Comparison of ENCODE assay signal across 6 cellular contexts in the genomic region with DNA sequence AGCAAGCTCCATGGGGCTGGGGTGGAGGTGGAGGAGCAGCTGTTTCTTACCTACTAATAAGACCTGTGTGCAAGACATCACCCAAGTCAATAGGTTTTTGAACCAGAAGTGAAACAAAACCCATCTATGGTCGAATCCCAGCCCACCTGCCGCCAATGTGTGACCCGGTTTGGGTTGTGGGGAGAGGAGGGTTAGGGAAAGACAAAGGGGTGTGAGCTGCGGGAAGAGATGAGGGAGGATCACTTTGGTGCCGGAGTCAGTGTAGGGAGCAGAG. TPM values are rescaled to one million over a fixed set of nuclear protein-coding genes. Genes with fewer than 3 reads are reported as not detected.
A peak's percentile ranks its signal among the peaks of the same experiment; 100 is the strongest.
DNase-seq lines count a peak whose midpoint lies in the region; ATAC-seq and TF ChIP-seq lines count a peak whose summit lies in the region.

No MANE protein-coding gene starts in this region.

- H2BK15ac ChIP-seq in IMR-90 (ENCODE audit: low read depth, low read length) = no peak overlapping the region

- H4K5ac ChIP-seq in IMR-90 (ENCODE audit: low read depth, low read length) = no peak overlapping the region

- dilution Hi-C loops in IMR-90 (cut with HindIII; ENCODE audit: low sequenced_read_pairs, unreplicated experiment) = no loop called here

- no peaks in the 10 kb centered on the region for H3K4me1 ChIP-seq in IMR-90 (ENCODE audit: control insufficient read depth, insufficient read depth, low read length)
- no peaks in the 10 kb centered on the region for H3K4me1 ChIP-seq in rectal smooth muscle tissue (ENCODE audit: control insufficient read depth, insufficient read depth, low read length)
- peaks cover 0 to 12% of the 10 kb centered on the region in 2 donors for H3K4me1 ChIP-seq in adrenal gland (replicated peaks in 1 of 2)

- TF ChIP-seq POLR2A in IMR-90 (IDR thresholded peaks at IDR 0.05; ENCODE audit: low read depth, low read length) (no peak), adrenal gland (IDR thresholded peaks at IDR 0.05) (no peak)

- H3K27ac ChIP-seq in IMR-90 (ENCODE audit: insufficient read depth, low read length) = no peak overlapping the region
- no peak overlapping the region for H3K27ac ChIP-seq in rectal smooth muscle tissue (ENCODE audit: low read depth, low read length)
- no peak overlapping the region for H3K27ac ChIP-seq in adrenal gland

- no peaks in the 10 kb centered on the region for H3K9me3 Mint-ChIP-seq in central memory CD8-positive, alpha-beta T cell

- TF ChIP-seq CTCF in IMR-90 (conservative IDR thresholded peaks at IDR 0.05; ENCODE audit: low read depth, low read length) (no peak), adrenal gland (IDR thresholded peaks at IDR 0.05) (no peak)

- no peak for DNase-seq in IMR-90
- no peak for DNase-seq in central memory CD8-positive, alpha-beta T cell (ENCODE audit: low spot score in 2 of 2)
- no peak for DNase-seq in adrenal gland
- DNase-seq in midbrain (lab: John Stamatoyannopoulos, UW) = no peak
- DNase-seq in hypothalamus (lab: John Stamatoyannopoulos, UW) = no peak

- no peak overlapping the region; the same call in 1 of the 2 replicates for H3K4me2 ChIP-seq in IMR-90 (ENCODE audit: low read depth, low read length)

- peak overlapping the region; percentile 88 for H3K4me3 Mint-ChIP-seq in central memory CD8-positive, alpha-beta T cell

- H3K9me3 ChIP-seq in IMR-90 (ENCODE audit: control insufficient read depth, insufficient read depth, low read length) = no peaks in the 10 kb centered on the region
- no peaks in the 10 kb centered on the region for H3K9me3 ChIP-seq in adrenal gland (replicated peaks in 1 of 3)

- ATAC-seq in IMR-90 (ENCODE audit: low read depth) = no peak
- peak; percentile 10 for ATAC-seq in central memory CD8-positive, alpha-beta T cell (replicated peaks; ENCODE audit: extremely low read depth, poor library complexity, severe bottlenecking)

- H2BK120ac ChIP-seq in IMR-90 (ENCODE audit: low read depth, low read length) = no peak overlapping the region

- in situ Hi-C loops in IMR-90 (cut with MboI; ENCODE audit: low sequenced_read_pairs) = loop anchor here (25.0 kb wide), 1 partner anchor 240 kb away; no protein-coding TSS in a partner anchor

- H3K27me3 ChIP-seq in IMR-90 (ENCODE audit: control insufficient read depth, insufficient read depth, low read length) (no peaks in the 10 kb centered on the region; the same call in 1 of the 2 replicates), rectal smooth muscle tissue (ENCODE audit: control insufficient read depth, insufficient read depth, low read length) (no peaks in the 10 kb centered on the region), adrenal gland (no peaks in the 10 kb centered on the region)

- peaks cover 13% of the 10 kb centered on the region for H3K36me3 ChIP-seq in IMR-90 (ENCODE audit: control insufficient read depth, insufficient read depth, low read length)
- H3K36me3 ChIP-seq in rectal smooth muscle tissue (ENCODE audit: control insufficient read depth, insufficient read depth, low read length) = no peaks in the 10 kb centered on the region
- H3K36me3 ChIP-seq in adrenal gland (replicated peaks in 1 of 2) = no peaks in the 10 kb centered on the region

- BruUV-seq in IMR-90 (replicated peaks; lab: Mats Ljungman, UMichigan) = no TSS peak

- H3K14ac ChIP-seq in IMR-90 (replicated peaks; ENCODE audit: low read depth, low read length) = no peak overlapping the region

- H3K27ac Mint-ChIP-seq in central memory CD8-positive, alpha-beta T cell (ENCODE audit: low read depth) = peak overlapping the region; percentile 95

- no peak overlapping the region for H2AK9ac ChIP-seq in IMR-90 (replicated peaks; ENCODE audit: low read depth, low read length, poor library complexity)

- H3K4ac ChIP-seq in IMR-90 (ENCODE audit: low read depth, low read length) = no peak overlapping the region

- H3K9me1 ChIP-seq in IMR-90 (ENCODE audit: insufficient read depth, low read length) = peaks cover 3% of the 10 kb centered on the region; the same call in 1 of the 2 replicates

- no peak overlapping the region for H4K8ac ChIP-seq in IMR-90 (ENCODE audit: low read depth in 2 of 2, low read length in 2 of 2)

- intact Hi-C loops in IMR-90 (cut with micrococcal nuclease) (no loop called here), adrenal gland (cut with DNase I) (no loop called here)

- no peaks in the 10 kb centered on the region for H3K79me1 ChIP-seq in IMR-90 (ENCODE audit: low read depth in 1 of 2, low read length in 2 of 2)

- H4K91ac ChIP-seq in IMR-90 (ENCODE audit: insufficient read depth, low read depth, low read length) = no peak overlapping the region

- H3K4me1 Mint-ChIP-seq in central memory CD8-positive, alpha-beta T cell = peaks cover 34% of the 10 kb centered on the region

- WGBS in IMR-90 (ENCODE audit: extremely low coverage in 2 of 2, insufficient read length in 1 of 2), 2 experiments = 21% methylated on average over 4 of the region's 5 CpGs; no CpG with 5 or more reads in 1 of the 2 experiments
- 57 to 66% (median 61%) methylated on average over 5 of the region's 5 CpGs for WGBS in adrenal gland, 4 donors

- CTCF ChIA-PET in IMR-90 (lab: Yijun Ruan, JAX) = no interaction called here

- no peak overlapping the region for H3K4me3 ChIP-seq in IMR-90 (ENCODE audit: insufficient read depth, low read depth, low read length)
- peak overlapping the region; percentile 60 for H3K4me3 ChIP-seq in rectal smooth muscle tissue (ENCODE audit: low read length)
- peak overlapping the region in 1 of 4 donors; percentile 57 for H3K4me3 ChIP-seq in adrenal gland

- 0 out of 2 replicates have a peak overlapping the region, but pooled peaks have one; percentile 39 for H2AK5ac ChIP-seq in IMR-90 (ENCODE audit: low read depth, low read length)

- peaks cover 33% of the 10 kb centered on the region for H3K36me3 Mint-ChIP-seq in central memory CD8-positive, alpha-beta T cell (ENCODE audit: insufficient read depth)

- H2BK20ac ChIP-seq in IMR-90 (ENCODE audit: low read depth, low read length) = no peak overlapping the region

- no peaks in the 10 kb centered on the region for H3K27me3 Mint-ChIP-seq in central memory CD8-positive, alpha-beta T cell

- H2AFZ ChIP-seq in IMR-90 (replicated peaks; ENCODE audit: low read length, poor library complexity) = peak overlapping the region; percentile 84

- no peak overlapping the region for H3K18ac ChIP-seq in IMR-90 (ENCODE audit: low read depth, low read length)

- TF ChIP-seq RAD21 in IMR-90 (IDR thresholded peaks at IDR 0.05; ENCODE audit: low read length) = no peak

- H4K20me1 ChIP-seq in IMR-90 (ENCODE audit: insufficient read depth, low read length) = no peaks in the 10 kb centered on the region

- no peak overlapping the region for H3K56ac ChIP-seq in IMR-90 (ENCODE audit: extremely low read depth, insufficient read depth, low read length)

- H3K23ac ChIP-seq in IMR-90 (ENCODE audit: low read depth, low read length) = no peak overlapping the region

- no peak overlapping the region for H3K9ac ChIP-seq in IMR-90 (ENCODE audit: low read depth, low read length)
- H3K9ac ChIP-seq in rectal smooth muscle tissue (ENCODE audit: low read length) = no peak overlapping the region

- POLR2A ChIA-PET in IMR-90 (lab: Charles Lee; ENCODE audit: unreplicated experiment) = no interaction called here

- H2BK5ac ChIP-seq in IMR-90 (ENCODE audit: low read depth, low read length, poor library complexity, severe bottlenecking) = no peak overlapping the region

TF ChIP-seq in IMR-90, 13 proteins besides CTCF, POLR2A, EP300 and RAD21 (continues in another document):
- TF ChIP-seq RCOR1 (IDR thresholded peaks at IDR 0.05; ENCODE audit: insufficient replicate concordance, low read length) (no peak), NFE2L2 (IDR thresholded peaks at IDR 0.05; ENCODE audit: low read depth, low read length) (no peak), SMC3 (IDR thresholded peaks at IDR 0.05; ENCODE audit: low read depth, low read length) (no peak), FOS (IDR thresholded peaks at IDR 0.05; ENCODE audit: low read depth, low read length) (no peak), MAFK (IDR thresholded peaks at IDR 0.05; ENCODE audit: low read depth, low read length) (no peak), CHD1 (IDR thresholded peaks at IDR 0.05; ENCODE audit: low read depth, low read length) (no peak), RFX5 (IDR thresholded peaks at IDR 0.05; ENCODE audit: low read depth, low read length) (no peak)

RNA-seq across cellular contexts. Expression of a gene that starts 0.6 kb away (rescaled TPM):
- under 0.01 and 0.28 TPM in 2 replicates for total RNA-seq in IMR-90 (2012; rRNA removed)
- polyA plus RNA-seq in IMR-90 (2012; rRNA removed) = 4.1 and 5.4 TPM in 2 replicates
- polyA plus RNA-seq in IMR-90 (2012; cell fraction: cytosol; rRNA removed) = 0.51 and 2.1 TPM in 2 replicates
- polyA plus RNA-seq in IMR-90 (2012; cell fraction: nucleus; rRNA removed; ENCODE audit: low replicate concordance) = 64.5 and 113 TPM in 2 replicates
- 1 to 10 TPM in 7 of 8 donors, under 1 TPM in 1; 0.95 to 5.1 (median 3.9) TPM for total RNA-seq in adrenal gland
- polyA plus RNA-seq in adrenal gland = 10 to 100 TPM in 1 of 3 donors, 1 to 10 TPM in 1, under 1 TPM in 1; 0.93 to 10.5 (median 3.8) TPM

RNA-seq across cellular contexts. Expression of a gene that starts 8.9 kb away (rescaled TPM):
- 0.90 and 1.4 TPM in 2 replicates for total RNA-seq in IMR-90 (2012; rRNA removed)
- 2.8 and 2.9 TPM in 2 replicates for polyA plus RNA-seq in IMR-90 (2012; rRNA removed)
- polyA plus RNA-seq in IMR-90 (2012; cell fraction: cytosol; rRNA removed) = 1.8 TPM in 2 replicates
- polyA plus RNA-seq in IMR-90 (2012; cell fraction: nucleus; rRNA removed; ENCODE audit: low replicate concordance) = 16.5 and 21.4 TPM in 2 replicates
- total RNA-seq in adrenal gland = under 1 TPM in 5 of 8 donors, not detected in 3; 0.28 to 0.86 (median 0.54) TPM
- 1 to 10 TPM in 2 of 3 donors, not detected in 1; 2.9 to 6.3 TPM for polyA plus RNA-seq in adrenal gland

RNA-seq across cellular contexts. Expression of a gene that starts 16.1 kb away (rescaled TPM):
- total RNA-seq in IMR-90 (2012; rRNA removed) = 4.1 and 4.4 TPM in 2 replicates
- polyA plus RNA-seq in IMR-90 (2012; rRNA removed) = 10.9 and 11.0 TPM in 2 replicates
- 6.2 and 7.6 TPM in 2 replicates for polyA plus RNA-seq in IMR-90 (2012; cell fraction: cytosol; rRNA removed)
- 54.8 and 78.0 TPM in 2 replicates for polyA plus RNA-seq in IMR-90 (2012; cell fraction: nucleus; rRNA removed; ENCODE audit: low replicate concordance)
- 10 to 100 TPM in 5 of 8 donors, 1 to 10 TPM in 3; 5.6 to 17.0 (median 10.6) TPM for total RNA-seq in adrenal gland
- polyA plus RNA-seq in adrenal gland = 10 to 100 TPM in 1 of 3 donors, 1 to 10 TPM in 2; 2.7 to 13.8 (median 3.2) TPM

RNA-seq across cellular contexts. Expression of a gene that starts 36.1 kb away (rescaled TPM):
- total RNA-seq in IMR-90 (2012; rRNA removed) (13.3 and 15.8 TPM in 2 replicates), adrenal gland (100 to 1,000 TPM in 4 of 8 donors, 10 to 100 TPM in 4; 51.6 to 195 (median 97.2) TPM)
- polyA plus RNA-seq in IMR-90 (2012; rRNA removed) (43.8 and 44.3 TPM in 2 replicates), adrenal gland (100 to 1,000 TPM in 2 of 3 donors, 10 to 100 TPM in 1; 18.7 to 132 (median 103) TPM)
- 23.5 and 30.6 TPM in 2 replicates for polyA plus RNA-seq in IMR-90 (2012; cell fraction: cytosol; rRNA removed)
- polyA plus RNA-seq in IMR-90 (2012; cell fraction: nucleus; rRNA removed; ENCODE audit: low replicate concordance) = 153 and 499 TPM in 2 replicates

RNA-seq across cellular contexts. Expression of a gene that starts 41.3 kb away (rescaled TPM):
- 7.3 and 8.3 TPM in 2 replicates for total RNA-seq in IMR-90 (2012; rRNA removed)
- 2.2 and 2.8 TPM in 2 replicates for polyA plus RNA-seq in IMR-90 (2012; rRNA removed)
- polyA plus RNA-seq in IMR-90 (2012; cell fraction: cytosol; rRNA removed) = 0.52 and 0.77 TPM in 2 replicates
- 1.1 and 3.7 TPM in 2 replicates for polyA plus RNA-seq in IMR-90 (2012; cell fraction: nucleus; rRNA removed; ENCODE audit: low replicate concordance)
- total RNA-seq in adrenal gland = 1 to 10 TPM; 1.3 to 9.8 (median 6.8) TPM
- 10 to 100 TPM in 1 of 3 donors, 1 to 10 TPM in 2; 6.0 to 11.8 (median 6.2) TPM for polyA plus RNA-seq in adrenal gland
